10 cellular contexts compared by ENCODE assay signal in the genomic region with DNA sequence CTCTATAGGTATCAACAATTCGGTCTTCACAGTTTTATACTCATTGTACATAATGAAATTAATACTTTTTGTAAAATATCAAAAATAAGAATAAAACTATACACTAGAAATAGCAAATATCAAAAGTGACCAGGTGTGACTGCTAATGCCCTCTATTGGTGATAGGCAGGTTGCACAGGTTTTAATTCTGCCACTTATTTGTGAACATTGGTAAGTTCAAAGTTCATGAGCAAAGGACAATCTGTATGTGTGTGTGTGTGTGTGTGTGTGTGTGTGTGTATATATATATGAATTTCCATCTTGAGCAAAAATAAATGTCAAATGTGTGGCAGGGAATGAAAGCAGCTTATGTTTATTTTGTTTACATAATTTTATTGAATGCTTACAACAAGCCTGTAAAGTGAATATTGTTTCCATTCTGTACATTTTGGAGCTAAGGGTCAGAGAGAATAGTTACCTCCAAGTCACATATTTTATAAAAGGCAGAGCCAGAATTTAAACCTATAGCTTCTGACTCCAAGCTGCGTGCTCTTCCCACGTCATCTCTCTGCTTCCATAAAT.
A peak's percentile ranks its signal among the peaks of the same experiment; 100 is the strongest.
DNase-seq lines count a peak whose midpoint lies in the region; ATAC-seq, FAIRE-seq and TF ChIP-seq lines count a peak whose summit lies in the region.
"Had no signal": no experiment of that assay in that cellular context is flagged by ENCODE, and none has a peak within 500 bp of the region (broad histone marks: within the 10 kb centered on the region; RNA-seq: fewer than 3 reads in every experiment).

No MANE protein-coding gene starts in this region.

- H3K4me1 Mint-ChIP-seq in glutamatergic neuron (ENCODE audit: low read depth, unreplicated experiment) = no peaks in the 10 kb centered on the region

- no peak overlapping the region for H3K4me3 Mint-ChIP-seq in glutamatergic neuron (ENCODE audit: unreplicated experiment)

- FAIRE-seq in D721Med (lab: Jason Lieb, UNC) = no peak
- FAIRE-seq: GM12891 had no signal

- peaks cover 2% of the 10 kb centered on the region for H3K9me3 Mint-ChIP-seq in glutamatergic neuron (ENCODE audit: unreplicated experiment)

- DNase-seq in D721Med (ENCODE audit: insufficient read length, low spot score) (no peak), NCI-H460 (ENCODE audit: extremely low read depth, low read depth) (peak; percentile 2), glutamatergic neuron (no peak), NCI-H2196 treated with DMSO at 0.1 percent for 48 hours (lab: John Stamatoyannopoulos, UW; ENCODE audit: unreplicated experiment) (no peak), midbrain (lab: John Stamatoyannopoulos, UW) (no peak)
- DNase-seq in stimulated activated CD4-positive, alpha-beta T cell treated with anti-CD3 and anti-CD28 coated beads, Interleukin-2, amount 100 ng/mL, for 48 hours = no peak
- DNase-seq: cortex of kidney had no signal

- H3K27ac Mint-ChIP-seq in glutamatergic neuron (ENCODE audit: unreplicated experiment) = no peak overlapping the region

- peaks cover 6% of the 10 kb centered on the region for H3K36me3 Mint-ChIP-seq in glutamatergic neuron (ENCODE audit: unreplicated experiment)

- H3K27me3 Mint-ChIP-seq in glutamatergic neuron (ENCODE audit: unreplicated experiment) = no peaks in the 10 kb centered on the region

- ATAC-seq in GM19395 (IDR thresholded peaks at IDR 0.05; ENCODE audit: unreplicated experiment) (peak; percentile 65), HG03439 (IDR thresholded peaks at IDR 0.05; ENCODE audit: unreplicated experiment) (no peak)

- TF ChIP-seq CTCF in D721Med (IDR thresholded peaks at IDR 0.05; ENCODE audit: insufficient read depth, missing control alignments) = peak; percentile 48
- peak; percentile 18 for TF ChIP-seq CTCF in glutamatergic neuron (IDR thresholded peaks at IDR 0.05; ENCODE audit: partially characterized antibody, unreplicated experiment)
